In the genomic region with DNA sequence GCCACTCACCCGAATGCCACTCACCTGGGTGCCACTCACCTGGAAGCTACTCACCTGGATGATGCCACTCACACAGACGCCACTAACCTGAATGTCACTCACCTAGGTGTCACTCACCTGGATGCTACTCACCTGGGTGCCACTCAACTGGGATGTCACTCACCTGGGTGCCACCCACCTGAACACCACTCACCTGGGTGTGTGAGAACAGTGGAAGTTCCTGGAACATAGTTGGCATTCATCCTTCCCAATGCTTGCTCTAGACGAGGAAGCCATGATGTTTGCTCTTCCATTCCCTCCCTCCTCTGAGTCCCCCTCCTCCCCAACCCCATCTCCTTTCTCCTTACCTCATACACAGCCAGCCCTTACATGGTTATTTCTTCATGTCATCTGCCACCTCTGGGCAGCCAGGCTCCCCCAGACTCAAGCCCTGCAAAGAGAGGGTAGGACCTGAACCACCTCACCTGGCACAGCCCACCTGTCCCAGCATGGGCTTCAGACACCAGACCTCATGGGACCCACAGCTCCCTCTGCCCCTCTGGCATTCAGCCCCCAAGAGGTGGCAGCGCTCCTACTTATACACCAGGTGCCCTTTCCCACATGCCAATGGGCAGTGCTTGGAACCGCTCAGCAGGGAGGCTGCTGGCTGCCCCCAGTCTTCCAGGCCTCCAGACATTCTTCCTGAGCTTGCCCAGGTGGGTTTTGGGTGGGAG, we compare ENCODE assay signal across 1 cellular context.
TF ChIP-seq lines count a peak whose summit lies in the region.

No MANE protein-coding gene starts in this region.

TF ChIP-seq in H1, 55 proteins besides CTCF, POLR2A, EP300 and RAD21 (continued from another document):
- no peak for TF ChIP-seq SP1 (IDR thresholded peaks at IDR 0.05; ENCODE audit: low read depth, low read length)
- TF ChIP-seq PHF8 (conservative IDR thresholded peaks at IDR 0.05; ENCODE audit: low read depth, low read length) = no peak
- TF ChIP-seq, protein P1, sequence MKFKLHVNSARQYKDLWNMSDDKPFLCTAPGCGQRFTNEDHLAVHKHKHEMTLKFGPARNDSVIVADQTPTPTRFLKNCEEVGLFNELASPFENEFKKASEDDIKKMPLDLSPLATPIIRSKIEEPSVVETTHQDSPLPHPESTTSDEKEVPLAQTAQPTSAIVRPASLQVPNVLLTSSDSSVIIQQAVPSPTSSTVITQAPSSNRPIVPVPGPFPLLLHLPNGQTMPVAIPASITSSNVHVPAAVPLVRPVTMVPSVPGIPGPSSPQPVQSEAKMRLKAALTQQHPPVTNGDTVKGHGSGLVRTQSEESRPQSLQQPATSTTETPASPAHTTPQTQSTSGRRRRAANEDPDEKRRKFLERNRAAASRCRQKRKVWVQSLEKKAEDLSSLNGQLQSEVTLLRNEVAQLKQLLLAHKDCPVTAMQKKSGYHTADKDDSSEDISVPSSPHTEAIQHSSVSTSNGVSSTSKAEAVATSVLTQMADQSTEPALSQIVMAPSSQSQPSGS (IDR thresholded peaks at IDR 0.05; ENCODE audit: low read length) = no peak
- TF ChIP-seq CBX5 (IDR thresholded peaks at IDR 0.05; ENCODE audit: low read depth, low read length) = no peak
- TF ChIP-seq, protein P2, sequence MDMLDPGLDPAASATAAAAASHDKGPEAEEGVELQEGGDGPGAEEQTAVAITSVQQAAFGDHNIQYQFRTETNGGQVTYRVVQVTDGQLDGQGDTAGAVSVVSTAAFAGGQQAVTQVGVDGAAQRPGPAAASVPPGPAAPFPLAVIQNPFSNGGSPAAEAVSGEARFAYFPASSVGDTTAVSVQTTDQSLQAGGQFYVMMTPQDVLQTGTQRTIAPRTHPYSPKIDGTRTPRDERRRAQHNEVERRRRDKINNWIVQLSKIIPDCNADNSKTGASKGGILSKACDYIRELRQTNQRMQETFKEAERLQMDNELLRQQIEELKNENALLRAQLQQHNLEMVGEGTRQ (IDR thresholded peaks at IDR 0.05; ENCODE audit: low read length) = no peak
